ENCODE assay signal across 12 cellular contexts in the genomic region with DNA sequence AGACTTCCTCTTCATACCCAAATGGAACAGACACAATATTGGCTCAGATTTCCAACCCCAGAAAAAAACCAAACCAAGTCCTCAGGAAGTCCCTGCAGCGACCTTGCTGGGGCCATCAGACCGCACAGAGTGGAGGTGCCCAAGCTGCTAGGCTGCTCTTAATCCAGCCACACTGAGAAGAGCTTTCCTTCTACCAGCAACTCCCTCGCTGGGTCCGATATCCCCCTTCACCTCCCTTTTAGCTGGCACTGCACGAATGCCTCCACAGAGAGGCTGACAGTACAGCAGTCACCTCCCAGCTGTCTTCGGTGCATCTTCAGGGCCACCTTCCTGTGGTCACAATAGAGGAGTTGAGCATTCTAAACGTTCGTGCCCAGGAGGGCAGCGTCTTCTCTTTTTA. TPM values are rescaled to one million over a fixed set of nuclear protein-coding genes. Genes with fewer than 3 reads are reported as not detected.
A peak's percentile ranks its signal among the peaks of the same experiment; 100 is the strongest.
DNase-seq lines count a peak whose midpoint lies in the region; ATAC-seq, FAIRE-seq and TF ChIP-seq lines count a peak whose summit lies in the region.
"Had no signal": no experiment of that assay in that cellular context is flagged by ENCODE, and none has a peak within 500 bp of the region (broad histone marks: within the 10 kb centered on the region; RNA-seq: fewer than 3 reads in every experiment).

No MANE protein-coding gene starts in this region.

- H3K36me3 Mint-ChIP-seq in activated CD4-positive, alpha-beta T cell treated with anti-CD3 and anti-CD28 coated beads, Interleukin-2, amount 10 ng/mL, durations not matched to agents 24 days and 14 days (ENCODE audit: low read depth) = peaks cover 21% of the 10 kb centered on the region
- H3K36me3 Mint-ChIP-seq in T-helper 17 cell (ENCODE audit: low read depth) = no peaks in the 10 kb centered on the region

- no peaks in the 10 kb centered on the region for H3K9me3 Mint-ChIP-seq in activated CD4-positive, alpha-beta T cell treated with anti-CD3 and anti-CD28 coated beads, Interleukin-2, amount 10 ng/mL, durations not matched to agents 24 days and 14 days
- no peaks in the 10 kb centered on the region for H3K9me3 Mint-ChIP-seq in stimulated activated naive CD8-positive, alpha-beta T cell treated with anti-CD3 and anti-CD28 coated beads, Interleukin-15, amount 100 ng/mL, for 72 hours

- no peak for TF ChIP-seq CTCF in kidney (IDR thresholded peaks at IDR 0.05; ENCODE audit: borderline replicate concordance, extremely low read depth, insufficient read depth)

- no peaks in the 10 kb centered on the region for H3K27me3 ChIP-seq in H7 (ENCODE audit: control insufficient read depth, insufficient read depth, low read length)

- ATAC-seq in T-helper 17 cell = peak; percentile 64
- peak; percentile 61 for ATAC-seq in stimulated activated naive CD8-positive, alpha-beta T cell treated with anti-CD3 and anti-CD28 coated beads, Interleukin-15, amount 100 ng/mL, for 72 hours
- ATAC-seq: left lobe of liver had no signal

- intact Hi-C loops in activated CD4-positive, alpha-beta T cell treated with anti-CD3 and anti-CD28 coated beads, Interleukin-2, amount 10 ng/mL, durations not matched to agents 24 days and 14 days (cut with micrococcal nuclease) = loop anchor here (10.0 kb wide), 1 partner anchor 277 kb away; a partner anchor contains a TSS
- intact Hi-C loops in kidney (cut with DNase I) = no loop called here

- H3K36me3 ChIP-seq in kidney (ENCODE audit: control insufficient read depth in 1 of 2, insufficient read depth in 2 of 2, low read length in 2 of 2) = peaks cover 0 to 4% of the 10 kb centered on the region in 2 donors
- no peaks in the 10 kb centered on the region; the same call in 1 of the 2 replicates for H3K36me3 ChIP-seq in H7 (replicated peaks; ENCODE audit: control insufficient read depth, insufficient read depth, low read length)

- H3K27me3 Mint-ChIP-seq in activated CD4-positive, alpha-beta T cell treated with anti-CD3 and anti-CD28 coated beads, Interleukin-2, amount 10 ng/mL, durations not matched to agents 24 days and 14 days = no peaks in the 10 kb centered on the region
- H3K27me3 Mint-ChIP-seq in T-helper 17 cell = no peaks in the 10 kb centered on the region
- H3K27me3 Mint-ChIP-seq in stimulated activated naive CD8-positive, alpha-beta T cell treated with anti-CD3 and anti-CD28 coated beads, Interleukin-15, amount 100 ng/mL, for 72 hours = no peaks in the 10 kb centered on the region

- no peak overlapping the region for H3K27ac ChIP-seq in kidney (ENCODE audit: low read depth in 2 of 2, low read length in 2 of 2)

- FAIRE-seq in kidney (lab: Jason Lieb, UNC) (no peak), HTR-8/SVneo (lab: Jason Lieb, UNC) (no peak)
- FAIRE-seq: colon, frontal cortex had no signal

- peaks cover 11 to 12% of the 10 kb centered on the region in 2 donors for H3K4me1 ChIP-seq in kidney (ENCODE audit: control insufficient read depth in 1 of 2, insufficient read depth in 1 of 2, low read depth in 1 of 2, low read length in 2 of 2)

- no peak overlapping the region for H3K4me3 ChIP-seq in kidney (ENCODE audit: low read length in 2 of 2)
- H3K4me3 ChIP-seq in H7 (ENCODE audit: insufficient read depth, low read depth, low read length) = no peak overlapping the region

- no peaks in the 10 kb centered on the region for H3K9me3 ChIP-seq in T-helper 17 cell (ENCODE audit: control insufficient read depth, low read length, poor library complexity, severe bottlenecking)
- no peaks in the 10 kb centered on the region for H3K9me3 ChIP-seq in kidney (ENCODE audit: control insufficient read depth in 1 of 2, low read length in 2 of 2)

- DNase-seq in activated CD4-positive, alpha-beta T cell treated with anti-CD3 and anti-CD28 coated beads, Interleukin-2, amount 10 ng/mL, durations not matched to agents 24 days and 14 days = no peak
- DNase-seq in activated CD4-positive, alpha-beta T cell treated with anti-CD3 and anti-CD28 coated beads, Interleukin-2, amount 50 U/mL, for 4 hours = no peak
- DNase-seq in T-helper 17 cell (no peak), kidney (peak; percentile 43), NCI-H1694 treated with DMSO at 0.1 percent for 48 hours (lab: John Stamatoyannopoulos, UW) (no peak), H7 (no peak), HTR-8/SVneo (ENCODE audit: insufficient read length, low spot score) (no peak)
- no peak for DNase-seq in stimulated activated naive CD8-positive, alpha-beta T cell treated with anti-CD3 and anti-CD28 coated beads, Interleukin-15, amount 100 ng/mL, for 72 hours
- DNase-seq: DND-41 had no signal

- peak overlapping the region; percentile 64 for H3K27ac Mint-ChIP-seq in activated CD4-positive, alpha-beta T cell treated with anti-CD3 and anti-CD28 coated beads, Interleukin-2, amount 10 ng/mL, durations not matched to agents 24 days and 14 days
- peak overlapping the region; percentile 94 for H3K27ac Mint-ChIP-seq in T-helper 17 cell
- peak overlapping the region in 1 of 2 donors; percentile 90 for H3K27ac Mint-ChIP-seq in stimulated activated naive CD8-positive, alpha-beta T cell treated with anti-CD3 and anti-CD28 coated beads, Interleukin-15, amount 100 ng/mL, for 72 hours

- peaks cover 40% of the 10 kb centered on the region for H3K4me1 Mint-ChIP-seq in activated CD4-positive, alpha-beta T cell treated with anti-CD3 and anti-CD28 coated beads, Interleukin-2, amount 10 ng/mL, durations not matched to agents 24 days and 14 days
- H3K4me1 Mint-ChIP-seq in T-helper 17 cell = peaks cover 27% of the 10 kb centered on the region
- peaks cover 30% of the 10 kb centered on the region for H3K4me1 Mint-ChIP-seq in stimulated activated naive CD8-positive, alpha-beta T cell treated with anti-CD3 and anti-CD28 coated beads, Interleukin-15, amount 100 ng/mL, for 72 hours

- H3K4me3 Mint-ChIP-seq in activated CD4-positive, alpha-beta T cell treated with anti-CD3 and anti-CD28 coated beads, Interleukin-2, amount 10 ng/mL, durations not matched to agents 24 days and 14 days = peak overlapping the region; percentile 72
- H3K4me3 Mint-ChIP-seq in T-helper 17 cell = peak overlapping the region; percentile 84
- peak overlapping the region; percentile 66 to 75 for H3K4me3 Mint-ChIP-seq in stimulated activated naive CD8-positive, alpha-beta T cell treated with anti-CD3 and anti-CD28 coated beads, Interleukin-15, amount 100 ng/mL, for 72 hours

- no peak overlapping the region for H3K9ac ChIP-seq in kidney (ENCODE audit: low read length in 2 of 2)

RNA-seq across cellular contexts. Expression of a gene that starts 5.8 kb away (rescaled TPM):
- total RNA-seq in activated CD4-positive, alpha-beta T cell treated with anti-CD3 and anti-CD28 coated beads, Interleukin-2, amount 10 ng/mL, durations not matched to agents 24 days and 14 days = 9.6 and 11.1 TPM in 2 replicates
- 10 to 100 TPM; 11.6 to 15.2 TPM for total RNA-seq in T-helper 17 cell
- total RNA-seq in kidney = 12.3 TPM
- 9.7 TPM for polyA plus RNA-seq in kidney (ENCODE audit: insufficient read depth, low read depth, low replicate concordance)
- total RNA-seq in H7 (2014; rRNA removed; shearing (Covaris generic)) = 10.3 and 12.3 TPM in 2 replicates

RNA-seq across cellular contexts. Expression of a gene that starts 6.7 kb away (rescaled TPM):
- 12.2 and 14.0 TPM in 2 replicates for total RNA-seq in activated CD4-positive, alpha-beta T cell treated with anti-CD3 and anti-CD28 coated beads, Interleukin-2, amount 10 ng/mL, durations not matched to agents 24 days and 14 days
- 10 to 100 TPM; 16.3 to 20.4 TPM for total RNA-seq in T-helper 17 cell
- total RNA-seq in kidney = 24.9 TPM
- 20.4 TPM for polyA plus RNA-seq in kidney (ENCODE audit: insufficient read depth, low read depth, low replicate concordance)
- 23.1 and 23.7 TPM in 2 replicates for total RNA-seq in H7 (2014; rRNA removed; shearing (Covaris generic))
